1 cellular context compared by ENCODE assay signal in genomic region chr1:94971491-94971924, GRCh38.
TF ChIP-seq lines count a peak whose summit lies in the region.

No MANE protein-coding gene starts in this region.

TF ChIP-seq in endothelial cell of umbilical vein, 7 proteins besides CTCF, POLR2A, EP300 and RAD21:
- TF ChIP-seq JUN (IDR thresholded peaks at IDR 0.05; ENCODE audit: borderline replicate concordance, insufficient read depth, insufficient read length, low read depth) (peak; percentile 23), MAX (IDR thresholded peaks at IDR 0.05; ENCODE audit: insufficient read depth, insufficient read length) (no peak), MYC (IDR thresholded peaks at IDR 0.05; ENCODE audit: low read depth, low read length) (no peak), EZH2 (IDR thresholded peaks at IDR 0.05; ENCODE audit: borderline replicate concordance, low read depth, low read length, severe bottlenecking) (no peak), GATA2 (IDR thresholded peaks at IDR 0.05; ENCODE audit: insufficient read depth, insufficient read length, low read depth, low read length) (peak; percentile 70), POLR2AphosphoS5 (IDR thresholded peaks at IDR 0.05; ENCODE audit: insufficient read depth, low read depth, low read length) (peak; percentile 31), FOS (IDR thresholded peaks at IDR 0.05; ENCODE audit: borderline replicate concordance, insufficient read depth, low read length) (peak; percentile 62)
